8 cellular contexts compared by ENCODE assay signal in genomic region chr19:52690395-52691214, GRCh38. TPM values are rescaled to one million over a fixed set of nuclear protein-coding genes. Genes with fewer than 3 reads are reported as not detected.
DNase-seq lines count a peak whose midpoint lies in the region; ATAC-seq, FAIRE-seq and TF ChIP-seq lines count a peak whose summit lies in the region.

No MANE protein-coding gene starts in this region.

- DNase-seq in GM18507 (ENCODE audit: extremely low spot score, insufficient read length, low read depth) (peak; percentile 64), NCI-H2107 treated with DMSO at 0.1 percent for 48 hours (lab: John Stamatoyannopoulos, UW; ENCODE audit: unreplicated experiment) (peak; percentile 84), activated B cell treated with CpG ODN at 0.5 μM for 24 hours (peak; percentile 88), cardiac fibroblast (ENCODE audit: low read depth in 2 of 2) (peak; percentile 95 to 96), iPS-NIHi7 (ENCODE audit: extremely low spot score) (peak; percentile 92), small intestine (peak; percentile 76)

- intact Hi-C loops in activated B cell treated with CpG ODN at 0.5 μM for 24 hours (cut with micrococcal nuclease): loop anchor here (1.0 to 10.0 kb wide), 4 partner anchors 44 to 163 kb away; partner anchors contain the start of genes ZNF600, ZNF611, ZNF808 and ZNF83

- H3K36me3 Mint-ChIP-seq in activated B cell treated with CpG ODN at 0.5 μM for 24 hours (ENCODE audit: low read depth): peaks cover 6% of the 10 kb centered on the region

- peak overlapping the region; percentile 98 for H3K4me3 Mint-ChIP-seq in activated B cell treated with CpG ODN at 0.5 μM for 24 hours

- WGBS in small intestine, 3 donors: 1 to 11% (median 10%) methylated on average over 42 to 45 of the region's 45 CpGs

- no peaks in the 10 kb centered on the region for H3K27me3 Mint-ChIP-seq in activated B cell treated with CpG ODN at 0.5 μM for 24 hours

- no peaks in the 10 kb centered on the region for H3K9me3 ChIP-seq in small intestine (ENCODE audit: control insufficient read depth, low read depth)

- no peaks in the 10 kb centered on the region for H3K36me3 ChIP-seq in small intestine (ENCODE audit: control insufficient read depth in 2 of 2, insufficient read depth in 2 of 2, low read length in 2 of 2)

- H3K4me3 ChIP-seq in cardiac fibroblast (replicated peaks in 1 of 2; ENCODE audit: low read depth in 2 of 2, low read length in 2 of 2): peak overlapping the region; percentile 74 to 75
- peak overlapping the region; percentile 48 to 70 for H3K4me3 ChIP-seq in small intestine (ENCODE audit: low read depth in 1 of 2, low read length in 2 of 2)

- H3K27ac ChIP-seq in small intestine (ENCODE audit: low read depth in 1 of 2, low read length in 1 of 2): peak overlapping the region; percentile 32 to 82

- CTCF ChIA-PET in activated B cell treated with CpG ODN at 0.5 μM for 24 hours (lab: Charles Lee): no interaction called here

- TF ChIP-seq CTCF in activated B cell treated with CpG ODN at 0.5 μM for 24 hours (IDR thresholded peaks at IDR 0.05) (no peak), cardiac fibroblast (IDR thresholded peaks at IDR 0.05; ENCODE audit: low read depth, low read length) (peak; percentile 3)

- ATAC-seq in HG03025 (IDR thresholded peaks at IDR 0.05; ENCODE audit: low FRiP score, unreplicated experiment) (peak; percentile 91), activated B cell treated with CpG ODN at 0.5 μM for 24 hours (ENCODE audit: low read depth) (peak; percentile 97), HG03469 (IDR thresholded peaks at IDR 0.05; ENCODE audit: unreplicated experiment) (no peak)

- H3K27ac Mint-ChIP-seq in activated B cell treated with CpG ODN at 0.5 μM for 24 hours: peak overlapping the region; percentile 93

- H3K9me3 Mint-ChIP-seq in activated B cell treated with CpG ODN at 0.5 μM for 24 hours: peaks cover 2% of the 10 kb centered on the region

- no peaks in the 10 kb centered on the region for H3K4me1 ChIP-seq in small intestine (ENCODE audit: control insufficient read depth in 2 of 2, insufficient read depth in 1 of 2, low read depth in 1 of 2, low read length in 1 of 2)

- no peaks in the 10 kb centered on the region for H3K27me3 ChIP-seq in small intestine (ENCODE audit: control insufficient read depth in 2 of 2, insufficient read depth in 2 of 2, low read length in 2 of 2)

- H3K4me1 Mint-ChIP-seq in activated B cell treated with CpG ODN at 0.5 μM for 24 hours: peaks cover 36% of the 10 kb centered on the region

- FAIRE-seq in GM18507 (lab: Jason Lieb, UNC) (peak; percentile 71), small intestine (lab: Jason Lieb, UNC) (no peak)

- POLR2A ChIA-PET in activated B cell treated with CpG ODN at 0.5 μM for 24 hours (lab: Charles Lee): interaction anchor here (0.7 kb wide), 2 partner anchors 140 to 596 kb away, joined by 3 to 4 read pairs; no protein-coding TSS in a partner anchor

RNA-seq across cellular contexts. Expression of gene ZNF611, which starts 44.2 kb away (rescaled TPM):
- 33.5 and 41.9 TPM in 2 replicates for total RNA-seq in activated B cell treated with CpG ODN at 0.5 μM for 24 hours
- polyA plus RNA-seq in small intestine: 1 to 10 TPM; 2.2 to 4.4 (median 3.4) TPM

RNA-seq across cellular contexts. Expression of gene ZNF83, which starts 52.5 kb away (rescaled TPM):
- 42.3 and 49.4 TPM in 2 replicates for total RNA-seq in activated B cell treated with CpG ODN at 0.5 μM for 24 hours
- 10 to 100 TPM in 1 of 3 donors, 1 to 10 TPM in 2; 4.3 to 15.4 (median 9.9) TPM for polyA plus RNA-seq in small intestine
